21 cellular contexts compared by ENCODE assay signal in genomic region chr16:17246974-17247718, GRCh38.
"Had no signal": no experiment of that assay in that cellular context is flagged by ENCODE, and none has a peak within 500 bp of the region (broad histone marks: within the 10 kb centered on the region; RNA-seq: fewer than 3 reads in every experiment).

No MANE protein-coding gene starts in this region.

- H3K4me1 ChIP-seq: heart left ventricle, prostate gland, thyroid gland had no signal

- H3K27ac ChIP-seq: cardiac muscle cell, heart left ventricle, prostate gland, spleen, thyroid gland had no signal

- H3K27me3 Mint-ChIP-seq: activated naive CD8-positive, alpha-beta T cell treated with anti-CD3 and anti-CD28 coated beads, Interleukin-2, amount 50 U/mL, for 24 hours; dendritic cell treated with granulocyte-macrophage colony-stimulating factor and Interleukin-4, amounts not matched to agents 40 ng/mL and 50 ng/mL, for 4 days had no signal

- FAIRE-seq: endometrium had no signal

- H3K27me3 ChIP-seq: cardiac muscle cell, heart left ventricle, spleen, thyroid gland had no signal

- H3K4me3 Mint-ChIP-seq: activated naive CD4-positive, alpha-beta T cell treated with anti-CD3 and anti-CD28 coated beads for 36 hours; activated naive CD8-positive, alpha-beta T cell treated with anti-CD3 and anti-CD28 coated beads, Interleukin-2, amount 50 U/mL, for 24 hours; dendritic cell treated with granulocyte-macrophage colony-stimulating factor and Interleukin-4, amounts not matched to agents 40 ng/mL and 50 ng/mL, for 4 days; neural crest cell had no signal

- DNase-seq: activated CD4-positive, alpha-beta T cell treated with anti-CD3 and anti-CD28 coated beads, Interleukin-2, amount 50 U/mL, for 4 hours; activated naive CD4-positive, alpha-beta T cell treated with anti-CD3 and anti-CD28 coated beads for 36 hours; activated naive CD8-positive, alpha-beta T cell treated with anti-CD3 and anti-CD28 coated beads, Interleukin-2, amount 50 U/mL, for 24 hours; activated T-cell treated with anti-CD3 and anti-CD28 coated beads, Interleukin-2, amount 50 U/mL, for 48 hours; effector CD4-positive, alpha-beta T cell; heart left ventricle; islet precursor cell; left cardiac atrium; mesendoderm; mucosa of descending colon; spleen; stimulated activated CD4-positive, alpha-beta T cell treated with anti-CD3 and anti-CD28 coated beads, Interleukin-4, amount 100 ng/mL, for 1 hour; stimulated activated naive CD8-positive, alpha-beta T cell treated with anti-CD3 and anti-CD28 coated beads, Interleukin-15, Interleukin-2, amounts not matched to agents 100 U/mL and 50 U/mL, for 24 hours; substantia nigra; T-helper 9 cell; thyroid gland had no signal

- H3K9me3 ChIP-seq: heart left ventricle, mucosa of descending colon, prostate gland, spleen, thyroid gland had no signal

- H3K9me3 Mint-ChIP-seq: activated naive CD4-positive, alpha-beta T cell treated with anti-CD3 and anti-CD28 coated beads for 36 hours; activated naive CD8-positive, alpha-beta T cell treated with anti-CD3 and anti-CD28 coated beads, Interleukin-2, amount 50 U/mL, for 24 hours; dendritic cell treated with granulocyte-macrophage colony-stimulating factor and Interleukin-4, amounts not matched to agents 40 ng/mL and 50 ng/mL, for 4 days; neural crest cell had no signal

- ATAC-seq: activated naive CD8-positive, alpha-beta T cell treated with anti-CD3 and anti-CD28 coated beads, Interleukin-2, amount 50 U/mL, for 24 hours; heart left ventricle; left cardiac atrium; mucosa of descending colon; stimulated activated naive CD8-positive, alpha-beta T cell treated with anti-CD3 and anti-CD28 coated beads, Interleukin-15, Interleukin-2, amounts not matched to agents 100 U/mL and 50 U/mL, for 24 hours had no signal

- H3K4me3 ChIP-seq: cardiac muscle cell, heart left ventricle, mucosa of descending colon, prostate gland, spleen, thyroid gland had no signal

- H3K27ac Mint-ChIP-seq: activated naive CD4-positive, alpha-beta T cell treated with anti-CD3 and anti-CD28 coated beads for 36 hours; activated naive CD8-positive, alpha-beta T cell treated with anti-CD3 and anti-CD28 coated beads, Interleukin-2, amount 50 U/mL, for 24 hours; dendritic cell treated with granulocyte-macrophage colony-stimulating factor and Interleukin-4, amounts not matched to agents 40 ng/mL and 50 ng/mL, for 4 days had no signal

- H3K36me3 ChIP-seq: cardiac muscle cell, heart left ventricle, prostate gland, thyroid gland had no signal
